In genomic region chr20:41327178-41327577, GRCh38 we compare ENCODE assay signal across 23 cellular contexts. TPM values are rescaled to one million over a fixed set of nuclear protein-coding genes. Genes with fewer than 3 reads are reported as not detected.
DNase-seq lines count a peak whose midpoint lies in the region; ATAC-seq and TF ChIP-seq lines count a peak whose summit lies in the region.
"Had no signal": no experiment of that assay in that cellular context is flagged by ENCODE, and none has a peak within 500 bp of the region (broad histone marks: within the 10 kb centered on the region; RNA-seq: fewer than 3 reads in every experiment).

No MANE protein-coding gene starts in this region.

- H3K36me3 ChIP-seq in GM23338 (ENCODE audit: insufficient read depth): no peaks in the 10 kb centered on the region
- H3K36me3 ChIP-seq in osteoblast (ENCODE audit: insufficient read depth, low read length): no peaks in the 10 kb centered on the region
- H3K36me3 ChIP-seq: BE2C, SJSA1 had no signal

- no peak overlapping the region for H3K27ac Mint-ChIP-seq in GM23338
- H3K27ac Mint-ChIP-seq in brain: peak overlapping the region in 4 of 5 experiments; percentile 4 to 71 (median 37)
- H3K27ac Mint-ChIP-seq in activated naive CD4-positive, alpha-beta T cell treated with anti-CD3 and anti-CD28 coated beads, Interleukin-2, amount 10 ng/mL, durations not matched to agents 7 days and 5 days: no peak overlapping the region
- H3K27ac Mint-ChIP-seq: H9 had no signal

- H4K20me1 ChIP-seq in GM23338 (replicated peaks; ENCODE audit: insufficient read depth) (no peaks in the 10 kb centered on the region), osteoblast (ENCODE audit: insufficient read depth, low read length) (no peaks in the 10 kb centered on the region)

- CTCF ChIA-PET in activated naive CD4-positive, alpha-beta T cell treated with anti-CD3 and anti-CD28 coated beads, Interleukin-2, amount 10 ng/mL, durations not matched to agents 7 days and 5 days (lab: Charles Lee): interaction anchor here (1.2 kb wide), 1 partner anchor 12 kb away, joined by 6 read pairs; no protein-coding TSS in a partner anchor

- H3K4me1 Mint-ChIP-seq in GM23338: no peaks in the 10 kb centered on the region
- H3K4me1 Mint-ChIP-seq in brain: peaks cover 18% of the 10 kb centered on the region
- H3K4me1 Mint-ChIP-seq in activated naive CD4-positive, alpha-beta T cell treated with anti-CD3 and anti-CD28 coated beads, Interleukin-2, amount 10 ng/mL, durations not matched to agents 7 days and 5 days: peaks cover 13% of the 10 kb centered on the region

- H3K4me3 ChIP-seq in GM23338: no peak overlapping the region
- H3K4me3 ChIP-seq in osteoblast (ENCODE audit: insufficient read depth, low read length): no peak overlapping the region
- H3K4me3 ChIP-seq: A549, SJSA1 had no signal

- H3K9me2 ChIP-seq in GM23338 (ENCODE audit: insufficient read depth): no peaks in the 10 kb centered on the region

- H3K79me2 ChIP-seq in GM23338 (replicated peaks; ENCODE audit: insufficient read depth) (no peaks in the 10 kb centered on the region), osteoblast (ENCODE audit: insufficient read depth, low read length) (no peaks in the 10 kb centered on the region)

- DNase-seq in GM23338 (ENCODE audit: low spot score): no peak
- peak; percentile 38 for DNase-seq in KBM-7
- DNase-seq in osteoblast (ENCODE audit: insufficient read length, low spot score, missing footprints): no peak
- no peak for DNase-seq in activated CD8-positive, alpha-beta memory T cell treated with anti-CD3 and anti-CD28 coated beads, Interleukin-2, amount 50 U/mL, for 48 hours
- DNase-seq in activated naive CD4-positive, alpha-beta T cell treated with anti-CD3 and anti-CD28 coated beads, Interleukin-2, amount 10 ng/mL, durations not matched to agents 7 days and 5 days: no peak
- DNase-seq: BE2C, EL, GF-D8, H9, Kasumi-1, MM.1S, NCI-H1048, NCI-H1417 treated with DMSO at 0.1 percent for 48 hours, NCI-H187, NCI-H446, NCI-H526 treated with DMSO at 0.1 percent for 48 hours, OCI-M1 had no signal

- no peak overlapping the region for H3K27ac ChIP-seq in GM23338 (ENCODE audit: low read depth)
- no peak overlapping the region for H3K27ac ChIP-seq in osteoblast (ENCODE audit: low read depth, low read length)
- H3K27ac ChIP-seq: A549, SJSA1 had no signal

- no peak for TF ChIP-seq CTCF in GM23338 (conservative IDR thresholded peaks at IDR 0.05; ENCODE audit: low read depth in 2 of 2)
- no peak for TF ChIP-seq CTCF in brain (conservative IDR thresholded peaks at IDR 0.05)
- no peak for TF ChIP-seq CTCF in osteoblast (IDR thresholded peaks at IDR 0.05; ENCODE audit: extremely low read depth, low read depth, low read length)

- H3K27me3 Mint-ChIP-seq in GM23338 (ENCODE audit: insufficient read depth, low read depth, poor library complexity) (peaks cover 2% of the 10 kb centered on the region), brain (peaks cover 5% of the 10 kb centered on the region)
- peaks cover 5% of the 10 kb centered on the region for H3K27me3 Mint-ChIP-seq in activated naive CD4-positive, alpha-beta T cell treated with anti-CD3 and anti-CD28 coated beads, Interleukin-2, amount 10 ng/mL, durations not matched to agents 7 days and 5 days
- H3K27me3 Mint-ChIP-seq: IgD-negative memory B cell had no signal

- H3K4me2 ChIP-seq in GM23338 (no peak overlapping the region), osteoblast (ENCODE audit: insufficient read depth, low read length) (no peak overlapping the region)
- H3K4me2 ChIP-seq: A549 had no signal

- H2AFZ ChIP-seq in GM23338: no peak overlapping the region
- peak overlapping the region; percentile 75 for H2AFZ ChIP-seq in osteoblast (ENCODE audit: low read length)

- no peaks in the 10 kb centered on the region for H3K4me1 ChIP-seq in GM23338 (ENCODE audit: insufficient read depth)
- H3K4me1 ChIP-seq in osteoblast (ENCODE audit: insufficient read depth, low read length): peaks cover 19% of the 10 kb centered on the region
- H3K4me1 ChIP-seq: BE2C had no signal

- no peaks in the 10 kb centered on the region for H3F3A ChIP-seq in GM23338 (replicated peaks; ENCODE audit: low read depth)

- H3K27me3 ChIP-seq in GM23338 (ENCODE audit: insufficient read depth) (no peaks in the 10 kb centered on the region), osteoblast (ENCODE audit: insufficient read depth, low read length) (no peaks in the 10 kb centered on the region)
- H3K27me3 ChIP-seq: BE2C, SJSA1 had no signal

- H3K4me3 Mint-ChIP-seq in GM23338: no peak overlapping the region
- no peak overlapping the region for H3K4me3 Mint-ChIP-seq in brain
- H3K4me3 Mint-ChIP-seq in activated naive CD4-positive, alpha-beta T cell treated with anti-CD3 and anti-CD28 coated beads, Interleukin-2, amount 10 ng/mL, durations not matched to agents 7 days and 5 days: no peak overlapping the region
- H3K4me3 Mint-ChIP-seq: H9 had no signal

- H3K9me3 ChIP-seq in osteoblast (ENCODE audit: low read depth, low read length): no peaks in the 10 kb centered on the region
- H3K9me3 ChIP-seq: A549, BE2C, SJSA1 had no signal

- peak; percentile 41 for ATAC-seq in GM23338
- no peak for ATAC-seq in HG02970 (IDR thresholded peaks at IDR 0.05; ENCODE audit: low FRiP score, unreplicated experiment)
- ATAC-seq: A549, Right ventricle myocardium inferior had no signal

- H3K9me3 Mint-ChIP-seq in GM23338: no peaks in the 10 kb centered on the region
- H3K9me3 Mint-ChIP-seq in brain: no peaks in the 10 kb centered on the region
- no peaks in the 10 kb centered on the region for H3K9me3 Mint-ChIP-seq in activated naive CD4-positive, alpha-beta T cell treated with anti-CD3 and anti-CD28 coated beads, Interleukin-2, amount 10 ng/mL, durations not matched to agents 7 days and 5 days
- H3K9me3 Mint-ChIP-seq: H9, IgD-negative memory B cell had no signal

- H3K36me3 Mint-ChIP-seq in GM23338 (ENCODE audit: low read depth) (no peaks in the 10 kb centered on the region), brain (no peaks in the 10 kb centered on the region)
- no peaks in the 10 kb centered on the region for H3K36me3 Mint-ChIP-seq in activated naive CD4-positive, alpha-beta T cell treated with anti-CD3 and anti-CD28 coated beads, Interleukin-2, amount 10 ng/mL, durations not matched to agents 7 days and 5 days
- H3K36me3 Mint-ChIP-seq: IgD-negative memory B cell had no signal

- in situ Hi-C loops in KBM-7 (cut with MboI; ENCODE audit: low pct_unique_long_range_greater_than_20kb, low sequenced_read_pairs): no loop called here

RNA-seq across cellular contexts. Expression of gene ZHX3, which starts 9.6 kb away (rescaled TPM):
- total RNA-seq in GM23338 (2014; rRNA removed; shearing (Covaris generic)): 2.8 and 5.3 TPM in 2 replicates
- polyA plus RNA-seq in GM23338 (2016; fragmentation: Nextera tagmentation; extraction: Ambion mirVana) (1.7 and 4.4 TPM in 2 replicates), brain (ENCODE audit: insufficient read depth, low read depth, low replicate concordance) (27.8 TPM)
- total RNA-seq in osteoblast: 35.4 and 36.6 TPM in 2 replicates

RNA-seq across cellular contexts. Expression of gene LPIN3, which starts 13.4 kb away (rescaled TPM):
- 8.4 and 9.7 TPM in 2 replicates for total RNA-seq in GM23338 (2014; rRNA removed; shearing (Covaris generic))
- 6.1 and 6.5 TPM in 2 replicates for polyA plus RNA-seq in GM23338 (2016; fragmentation: Nextera tagmentation; extraction: Ambion mirVana)
- polyA plus RNA-seq in brain (ENCODE audit: insufficient read depth, low read depth, low replicate concordance): 0.25 TPM
- 9.0 and 10.3 TPM in 2 replicates for total RNA-seq in osteoblast
- total RNA-seq: SJSA1 had no signal
- polyA plus RNA-seq: IgD-negative memory B cell had no signal

RNA-seq across cellular contexts. Expression of gene EMILIN3, which starts 39.4 kb away (rescaled TPM):
- 6.3 and 6.6 TPM in 2 replicates for total RNA-seq in GM23338 (2014; rRNA removed; shearing (Covaris generic))
- 0.53 and 0.56 TPM in 2 replicates for polyA plus RNA-seq in GM23338 (2016; fragmentation: Nextera tagmentation; extraction: Ambion mirVana)
- 18.6 TPM for polyA plus RNA-seq in brain (ENCODE audit: insufficient read depth, low read depth, low replicate concordance)
- not detected in 2 replicates for total RNA-seq in osteoblast
- total RNA-seq: SJSA1 had no signal
- polyA plus RNA-seq: IgD-negative memory B cell had no signal

Comparison
In these comparisons a context has a peak if more than half of its experiments do, and no peak if none do; other contexts are left out.
1. H3K27ac Mint-ChIP-seq: peak in brain (4 of 5); none in GM23338 (single experiment) and activated naive CD4-positive, alpha-beta T cell treated with anti-CD3 and anti-CD28 coated beads, Interleukin-2, amount 10 ng/mL, durations not matched to agents 7 days and 5 days (single experiment).